In the genomic region with DNA sequence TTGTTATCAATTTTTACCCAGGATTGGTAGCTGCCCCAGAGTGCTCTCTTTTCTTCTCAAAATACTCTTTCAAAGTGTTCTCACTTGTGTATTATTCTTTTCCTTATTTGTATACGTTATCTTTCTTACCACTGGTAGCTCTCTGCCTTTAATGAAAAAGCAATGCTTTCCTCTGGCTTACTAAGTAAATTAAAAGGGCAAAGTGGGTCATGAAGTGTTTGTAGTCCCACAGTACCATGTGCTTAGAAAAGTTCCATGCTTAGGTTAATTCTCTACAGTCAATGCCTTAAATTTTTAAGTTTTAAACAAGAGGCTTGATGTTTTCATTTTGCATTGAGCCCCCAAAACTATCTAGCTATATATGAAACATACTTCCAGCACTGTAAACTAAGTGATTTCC, we compare ENCODE assay signal across 7 cellular contexts.
"Had no signal": no experiment of that assay in that cellular context is flagged by ENCODE, and none has a peak within 500 bp of the region (broad histone marks: within the 10 kb centered on the region; RNA-seq: fewer than 3 reads in every experiment).

No MANE protein-coding gene starts in this region.

- DNase-seq: IMR-90, KBM-7, KG1 had no signal

- H3K27ac ChIP-seq: HL-60, KMS-11 had no signal

- H3K4me3 ChIP-seq: K562 had no signal

- H3K4me2 ChIP-seq: KMS-11 had no signal

- H3K9ac ChIP-seq: KMS-11 had no signal

- FAIRE-seq: HTR-8/SVneo, K562 had no signal

- ATAC-seq: K562 had no signal
